In genomic region chr20:20796766-20797415, GRCh38 we compare ENCODE assay signal across 22 cellular contexts.
"Had no signal": no experiment of that assay in that cellular context is flagged by ENCODE, and none has a peak within 500 bp of the region (broad histone marks: within the 10 kb centered on the region; RNA-seq: fewer than 3 reads in every experiment).

No MANE protein-coding gene starts in this region.

- H3K4me3 Mint-ChIP-seq: dendritic cell treated with granulocyte-macrophage colony-stimulating factor and Interleukin-4, amounts not matched to agents 40 ng/mL and 50 ng/mL, for 4 days; natural killer cell; stimulated activated naive B cell treated with anti-CD40 and anti-IgM and Interleukin-4, amounts not matched to agents 10 μg/mL and 1 μg/mL and 100 μg/mL, for 72 hours; stimulated activated naive CD8-positive, alpha-beta T cell treated with anti-CD3 and anti-CD28 coated beads, Interleukin-15, Interleukin-2, amounts not matched to agents 100 ng/mL and 50 ng/mL, for 24 hours had no signal

- H3K4me1 ChIP-seq: colonic mucosa, lower lobe of right lung, prostate gland, sigmoid colon had no signal

- H3K4me3 ChIP-seq: colonic mucosa, esophagus squamous epithelium, lower lobe of right lung, prostate gland, right atrium auricular region, sigmoid colon, thoracic aorta, tibial nerve, upper lobe of left lung had no signal

- H3K27me3 ChIP-seq: colonic mucosa, right atrium auricular region, sigmoid colon, upper lobe of left lung had no signal

- DNase-seq: colonic mucosa; effector memory CD4-positive, alpha-beta T cell; erythroblast; esophagus squamous epithelium; head of caudate nucleus; left ventricle myocardium superior; lower lobe of right lung; natural killer cell; nucleus accumbens; sigmoid colon; stimulated activated naive B cell treated with anti-CD40 and anti-IgM and Interleukin-4, amounts not matched to agents 10 μg/mL and 1 μg/mL and 100 μg/mL, for 72 hours had no signal

- ATAC-seq: left ventricle myocardium superior; natural killer cell; stimulated activated naive B cell treated with anti-CD40 and anti-IgM and Interleukin-4, amounts not matched to agents 10 μg/mL and 1 μg/mL and 100 μg/mL, for 72 hours had no signal

- H3K9me3 ChIP-seq: colonic mucosa, esophagus squamous epithelium, lower lobe of right lung, prostate gland, right atrium auricular region, sigmoid colon, thoracic aorta, tibial nerve, upper lobe of left lung had no signal

- H3K36me3 Mint-ChIP-seq: natural killer cell; stimulated activated naive B cell treated with anti-CD40 and anti-IgM and Interleukin-4, amounts not matched to agents 10 μg/mL and 1 μg/mL and 100 μg/mL, for 72 hours had no signal

- H3K36me3 ChIP-seq: colonic mucosa, esophagus squamous epithelium, lower lobe of right lung, prostate gland, right atrium auricular region, sigmoid colon, thoracic aorta, tibial nerve, upper lobe of left lung had no signal

- H3K27me3 Mint-ChIP-seq: stimulated activated naive CD8-positive, alpha-beta T cell treated with anti-CD3 and anti-CD28 coated beads, Interleukin-15, Interleukin-2, amounts not matched to agents 100 ng/mL and 50 ng/mL, for 24 hours had no signal

- H3K9me3 Mint-ChIP-seq: dendritic cell treated with granulocyte-macrophage colony-stimulating factor and Interleukin-4, amounts not matched to agents 40 ng/mL and 50 ng/mL, for 4 days; natural killer cell; stimulated activated naive B cell treated with anti-CD40 and anti-IgM and Interleukin-4, amounts not matched to agents 10 μg/mL and 1 μg/mL and 100 μg/mL, for 72 hours; stimulated activated naive CD8-positive, alpha-beta T cell treated with anti-CD3 and anti-CD28 coated beads, Interleukin-15, Interleukin-2, amounts not matched to agents 100 ng/mL and 50 ng/mL, for 24 hours had no signal

- FAIRE-seq: endometrium, frontal cortex, keratinocyte, urothelium cell line had no signal

- H3K27ac ChIP-seq: colonic mucosa, esophagus squamous epithelium, lower lobe of right lung, prostate gland, right atrium auricular region, sigmoid colon, thoracic aorta, tibial nerve, upper lobe of left lung had no signal

- H3K27ac Mint-ChIP-seq: dendritic cell treated with granulocyte-macrophage colony-stimulating factor and Interleukin-4, amounts not matched to agents 40 ng/mL and 50 ng/mL, for 4 days; natural killer cell; stimulated activated naive B cell treated with anti-CD40 and anti-IgM and Interleukin-4, amounts not matched to agents 10 μg/mL and 1 μg/mL and 100 μg/mL, for 72 hours; stimulated activated naive CD8-positive, alpha-beta T cell treated with anti-CD3 and anti-CD28 coated beads, Interleukin-15, Interleukin-2, amounts not matched to agents 100 ng/mL and 50 ng/mL, for 24 hours had no signal

- H3K4me1 Mint-ChIP-seq: natural killer cell had no signal
